ENCODE assay signal across 15 cellular contexts in the genomic region with DNA sequence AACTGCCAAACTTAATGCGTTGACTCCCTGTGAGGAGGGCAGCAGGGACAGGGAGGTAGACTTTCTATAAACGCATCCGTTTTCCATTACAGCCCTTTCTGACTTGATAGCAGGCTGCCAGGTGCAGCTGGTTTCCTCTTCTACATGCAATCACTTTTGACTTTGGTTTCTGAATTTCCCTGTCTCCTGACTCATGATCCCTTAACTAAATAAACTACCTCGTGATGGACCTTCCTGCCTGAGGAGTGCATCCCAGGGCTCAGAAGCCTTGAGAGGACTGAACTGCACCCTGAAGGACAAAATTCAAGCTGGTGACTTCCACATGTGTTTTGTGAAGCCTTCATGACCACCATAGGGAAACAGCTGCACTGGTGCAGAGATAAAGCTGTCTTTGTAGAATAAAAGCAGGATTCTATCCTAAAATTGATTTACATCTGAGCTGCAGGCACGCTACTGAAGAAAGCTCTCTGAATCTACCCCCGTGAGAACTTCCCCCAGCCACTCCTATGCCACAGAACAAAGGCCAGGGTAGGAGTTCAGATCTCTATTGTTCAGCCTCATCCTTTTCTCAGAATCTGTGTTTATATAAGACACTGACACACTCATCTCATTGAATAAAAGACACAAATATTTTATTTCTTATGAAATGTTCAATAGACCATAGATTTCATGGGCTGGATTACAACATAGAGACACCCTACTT.
DNase-seq lines count a peak whose midpoint lies in the region; ATAC-seq and TF ChIP-seq lines count a peak whose summit lies in the region.
"Had no signal": no experiment of that assay in that cellular context is flagged by ENCODE, and none has a peak within 500 bp of the region (broad histone marks: within the 10 kb centered on the region; RNA-seq: fewer than 3 reads in every experiment).

No MANE protein-coding gene starts in this region.

- no peak for TF ChIP-seq POLR2A in esophagus muscularis mucosa (IDR thresholded peaks at IDR 0.05; ENCODE audit: low read depth)

- no peaks in the 10 kb centered on the region for H3K9me3 Mint-ChIP-seq in natural killer cell
- H3K9me3 Mint-ChIP-seq: activated T-helper 17 cell treated with anti-CD3 and anti-CD28 coated beads, Interleukin-2, amount 50 U/mL, for 72 hours had no signal

- no peak overlapping the region for H2AFZ ChIP-seq in Karpas-422 (ENCODE audit: low read length)

- H3K27ac ChIP-seq in esophagus muscularis mucosa (replicated peaks in 1 of 4) (no peak overlapping the region), Karpas-422 (ENCODE audit: low read length) (no peak overlapping the region)

- no peaks in the 10 kb centered on the region for H3K79me2 ChIP-seq in Karpas-422 (ENCODE audit: low read length)

- WGBS in esophagus muscularis mucosa, result 45% methylated on average over 6 of the region's 6 CpGs

- H3K9ac ChIP-seq in Karpas-422 (ENCODE audit: low read length), result no peak overlapping the region

- no peaks in the 10 kb centered on the region for H3K27me3 ChIP-seq in esophagus muscularis mucosa
- no peaks in the 10 kb centered on the region for H3K27me3 ChIP-seq in Karpas-422 (ENCODE audit: low read length)

- no peaks in the 10 kb centered on the region for H3K9me2 ChIP-seq in Karpas-422 (replicated peaks; ENCODE audit: insufficient read depth, low read length)

- TF ChIP-seq CTCF in esophagus muscularis mucosa (IDR thresholded peaks at IDR 0.05) (no peak), natural killer cell (IDR thresholded peaks at IDR 0.05) (no peak)

- intact Hi-C loops in esophagus muscularis mucosa (cut with DNase I) (no loop called here), sciatic nerve (cut with DNase I) (loop anchor here (5.0 kb wide), 1 partner anchor 334 kb away; no protein-coding TSS in a partner anchor), natural killer cell (cut with micrococcal nuclease) (no loop called here)

- H3K9me3 ChIP-seq in esophagus muscularis mucosa, result no peaks in the 10 kb centered on the region
- no peaks in the 10 kb centered on the region for H3K9me3 ChIP-seq in Karpas-422 (ENCODE audit: low read length)

- no peak overlapping the region for H3K4me3 ChIP-seq in esophagus muscularis mucosa
- no peak overlapping the region for H3K4me3 ChIP-seq in Karpas-422 (ENCODE audit: low read length)

- no peak overlapping the region for H3K4me3 Mint-ChIP-seq in natural killer cell
- H3K4me3 Mint-ChIP-seq: activated T-helper 17 cell treated with anti-CD3 and anti-CD28 coated beads, Interleukin-2, amount 50 U/mL, for 72 hours had no signal

- peaks cover 0 to 5% of the 10 kb centered on the region in 2 donors for H3K4me1 Mint-ChIP-seq in natural killer cell
- H3K4me1 Mint-ChIP-seq: activated T-helper 17 cell treated with anti-CD3 and anti-CD28 coated beads, Interleukin-2, amount 50 U/mL, for 72 hours had no signal

- H3K36me3 ChIP-seq in esophagus muscularis mucosa (no peaks in the 10 kb centered on the region), Karpas-422 (ENCODE audit: insufficient read depth, low read length) (no peaks in the 10 kb centered on the region; the same call in 1 of the 2 replicates)

- peaks cover 0 to 13% (median 11%) of the 10 kb centered on the region in 4 donors for H3K4me1 ChIP-seq in esophagus muscularis mucosa
- peaks cover 7% of the 10 kb centered on the region for H3K4me1 ChIP-seq in Karpas-422 (ENCODE audit: low read length)

- H3K36me3 Mint-ChIP-seq in natural killer cell, result no peaks in the 10 kb centered on the region

- no peak overlapping the region for H3K27ac Mint-ChIP-seq in natural killer cell
- H3K27ac Mint-ChIP-seq: activated T-helper 17 cell treated with anti-CD3 and anti-CD28 coated beads, Interleukin-2, amount 50 U/mL, for 72 hours; progenitor cell of endocrine pancreas had no signal

- peaks cover 16 to 51% of the 10 kb centered on the region in 2 donors for H3K27me3 Mint-ChIP-seq in natural killer cell (ENCODE audit: low read depth in 2 of 2)
- H3K27me3 Mint-ChIP-seq: activated T-helper 17 cell treated with anti-CD3 and anti-CD28 coated beads, Interleukin-2, amount 50 U/mL, for 72 hours; progenitor cell of endocrine pancreas had no signal

- TF ChIP-seq EP300 in esophagus muscularis mucosa (IDR thresholded peaks at IDR 0.05), result no peak

- ATAC-seq in sciatic nerve, result peak; percentile 50
- no peak for ATAC-seq in natural killer cell
- ATAC-seq: activated T-helper 17 cell treated with anti-CD3 and anti-CD28 coated beads, Interleukin-2, amount 50 U/mL, for 72 hours; left lobe of liver had no signal

- no peaks in the 10 kb centered on the region for H4K20me1 ChIP-seq in Karpas-422 (ENCODE audit: insufficient read depth, low read depth, low read length)

- H3K4me2 ChIP-seq in Karpas-422 (ENCODE audit: low read depth, low read length, poor library complexity, severe bottlenecking), result no peak overlapping the region

- DNase-seq in NCI-H510A treated with DMSO at 0.1 percent for 48 hours (lab: John Stamatoyannopoulos, UW) (peak; percentile 52), NCI-H510A (lab: John Stamatoyannopoulos, UW) (no peak), NCI-H146 treated with DMSO at 0.1 percent for 48 hours (lab: John Stamatoyannopoulos, UW; ENCODE audit: unreplicated experiment) (peak; percentile 59), esophagus muscularis mucosa (ENCODE audit: extremely low spot score) (peak; percentile 66), sciatic nerve (ENCODE audit: low spot score) (no peak), DMS79 treated with DMSO at 0.1 percent for 48 hours (lab: John Stamatoyannopoulos, UW) (no peak), Karpas-422 (no peak), natural killer cell (no peak)
- DNase-seq: ACHN; activated CD4-positive, alpha-beta T cell treated with anti-CD3 and anti-CD28 coated beads for 1 hour; GDM1; NCI-H2171 had no signal

Comparison
In these comparisons a context has a peak if more than half of its experiments do, and no peak if none do; other contexts are left out.
1. DNase-seq: peak in NCI-H510A treated with DMSO at 0.1 percent for 48 hours (single experiment), NCI-H146 treated with DMSO at 0.1 percent for 48 hours (single experiment) and esophagus muscularis mucosa (single experiment); none in NCI-H510A (single experiment), sciatic nerve (single experiment), DMS79 treated with DMSO at 0.1 percent for 48 hours (single experiment), Karpas-422 (single experiment) and natural killer cell (single experiment).